Comparison of ENCODE assay signal across 1 cellular context in genomic region chr4:47519239-47519883, GRCh38.
TF ChIP-seq lines count a peak whose summit lies in the region.

No MANE protein-coding gene starts in this region.

TF ChIP-seq in HepG2, 621 proteins besides CTCF, POLR2A, EP300 and RAD21:
- TF ChIP-seq, protein P1, sequence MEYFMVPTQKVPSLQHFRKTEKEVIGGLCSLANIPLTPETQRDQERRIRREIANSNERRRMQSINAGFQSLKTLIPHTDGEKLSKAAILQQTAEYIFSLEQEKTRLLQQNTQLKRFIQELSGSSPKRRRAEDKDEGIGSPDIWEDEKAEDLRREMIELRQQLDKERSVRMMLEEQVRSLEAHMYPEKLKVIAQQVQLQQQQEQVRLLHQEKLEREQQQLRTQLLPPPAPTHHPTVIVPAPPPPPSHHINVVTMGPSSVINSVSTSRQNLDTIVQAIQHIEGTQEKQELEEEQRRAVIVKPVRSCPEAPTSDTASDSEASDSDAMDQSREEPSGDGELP (IDR thresholded peaks at IDR 0.05; ENCODE audit: borderline replicate concordance, low read depth): no peak
- TF ChIP-seq, protein P2, sequence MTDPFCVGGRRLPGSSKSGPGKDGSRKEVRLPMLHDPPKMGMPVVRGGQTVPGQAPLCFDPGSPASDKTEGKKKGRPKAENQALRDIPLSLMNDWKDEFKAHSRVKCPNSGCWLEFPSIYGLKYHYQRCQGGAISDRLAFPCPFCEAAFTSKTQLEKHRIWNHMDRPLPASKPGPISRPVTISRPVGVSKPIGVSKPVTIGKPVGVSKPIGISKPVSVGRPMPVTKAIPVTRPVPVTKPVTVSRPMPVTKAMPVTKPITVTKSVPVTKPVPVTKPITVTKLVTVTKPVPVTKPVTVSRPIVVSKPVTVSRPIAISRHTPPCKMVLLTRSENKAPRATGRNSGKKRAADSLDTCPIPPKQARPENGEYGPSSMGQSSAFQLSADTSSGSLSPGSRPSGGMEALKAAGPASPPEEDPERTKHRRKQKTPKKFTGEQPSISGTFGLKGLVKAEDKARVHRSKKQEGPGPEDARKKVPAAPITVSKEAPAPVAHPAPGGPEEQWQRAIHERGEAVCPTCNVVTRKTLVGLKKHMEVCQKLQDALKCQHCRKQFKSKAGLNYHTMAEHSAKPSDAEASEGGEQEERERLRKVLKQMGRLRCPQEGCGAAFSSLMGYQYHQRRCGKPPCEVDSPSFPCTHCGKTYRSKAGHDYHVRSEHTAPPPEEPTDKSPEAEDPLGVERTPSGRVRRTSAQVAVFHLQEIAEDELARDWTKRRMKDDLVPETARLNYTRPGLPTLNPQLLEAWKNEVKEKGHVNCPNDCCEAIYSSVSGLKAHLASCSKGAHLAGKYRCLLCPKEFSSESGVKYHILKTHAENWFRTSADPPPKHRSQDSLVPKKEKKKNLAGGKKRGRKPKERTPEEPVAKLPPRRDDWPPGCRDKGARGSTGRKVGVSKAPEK (CRISPR knock-in tag; IDR thresholded peaks at IDR 0.05; ENCODE audit: borderline replicate concordance): no peak
- TF ChIP-seq LBX2 (CRISPR knock-in tag; IDR thresholded peaks at IDR 0.05; ENCODE audit: borderline replicate concordance): no peak
- TF ChIP-seq, protein P3, sequence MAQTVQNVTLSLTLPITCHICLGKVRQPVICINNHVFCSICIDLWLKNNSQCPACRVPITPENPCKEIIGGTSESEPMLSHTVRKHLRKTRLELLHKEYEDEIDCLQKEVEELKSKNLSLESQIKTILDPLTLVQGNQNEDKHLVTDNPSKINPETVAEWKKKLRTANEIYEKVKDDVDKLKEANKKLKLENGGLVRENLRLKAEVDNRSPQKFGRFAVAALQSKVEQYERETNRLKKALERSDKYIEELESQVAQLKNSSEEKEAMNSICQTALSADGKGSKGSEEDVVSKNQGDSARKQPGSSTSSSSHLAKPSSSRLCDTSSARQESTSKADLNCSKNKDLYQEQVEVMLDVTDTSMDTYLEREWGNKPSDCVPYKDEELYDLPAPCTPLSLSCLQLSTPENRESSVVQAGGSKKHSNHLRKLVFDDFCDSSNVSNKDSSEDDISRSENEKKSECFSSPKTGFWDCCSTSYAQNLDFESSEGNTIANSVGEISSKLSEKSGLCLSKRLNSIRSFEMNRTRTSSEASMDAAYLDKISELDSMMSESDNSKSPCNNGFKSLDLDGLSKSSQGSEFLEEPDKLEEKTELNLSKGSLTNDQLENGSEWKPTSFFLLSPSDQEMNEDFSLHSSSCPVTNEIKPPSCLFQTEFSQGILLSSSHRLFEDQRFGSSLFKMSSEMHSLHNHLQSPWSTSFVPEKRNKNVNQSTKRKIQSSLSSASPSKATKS (CRISPR knock-in tag; IDR thresholded peaks at IDR 0.05): no peak
- no peak for TF ChIP-seq PRPF4 (IDR thresholded peaks at IDR 0.05; ENCODE audit: low read depth, low read length, poor library complexity, severe bottlenecking)
- TF ChIP-seq ZNF678 (CRISPR knock-in tag; IDR thresholded peaks at IDR 0.05): no peak
